ENCODE assay signal across 9 cellular contexts in the genomic region with DNA sequence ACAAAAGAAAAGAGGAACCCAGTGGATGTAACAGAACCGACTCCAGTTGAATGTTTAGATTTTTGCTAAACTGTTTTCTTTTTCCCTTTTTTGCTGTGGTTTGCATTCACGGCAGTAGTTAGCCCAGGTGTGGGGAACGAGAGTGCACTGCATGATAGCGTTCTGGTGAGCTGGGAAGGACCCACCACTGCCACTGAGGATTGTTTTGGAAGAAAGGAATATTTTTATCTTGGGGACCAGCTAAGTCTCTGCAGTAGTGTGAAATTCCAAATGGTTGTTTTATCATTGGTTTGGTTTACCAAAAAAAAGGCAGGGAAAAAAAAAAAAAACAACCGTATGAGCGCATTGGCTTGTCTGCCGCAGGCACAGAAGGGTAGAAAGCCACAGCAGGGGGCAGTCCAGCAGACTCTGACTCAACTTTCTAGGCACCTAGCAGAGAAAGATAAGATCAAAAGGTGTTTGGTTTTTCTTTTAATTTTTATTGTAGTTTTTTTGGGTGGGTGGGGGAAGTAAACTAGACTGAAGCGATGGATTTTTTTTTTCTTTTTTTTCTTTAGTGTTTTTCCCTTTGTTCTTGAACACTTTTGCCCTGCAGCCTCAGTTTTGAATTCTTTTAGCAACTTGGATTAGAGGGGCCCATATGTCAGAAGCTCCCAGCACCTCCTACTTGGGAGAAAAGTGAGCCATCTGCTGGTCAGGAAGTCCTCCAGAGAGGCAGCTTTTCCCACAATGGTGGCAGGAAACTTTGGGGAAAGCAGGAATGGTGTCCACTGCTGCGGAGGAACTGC. TPM values are rescaled to one million over a fixed set of nuclear protein-coding genes. Genes with fewer than 3 reads are reported as not detected.
DNase-seq lines count a peak whose midpoint lies in the region; ATAC-seq and TF ChIP-seq lines count a peak whose summit lies in the region.
"Had no signal": no experiment of that assay in that cellular context is flagged by ENCODE, and none has a peak within 500 bp of the region (broad histone marks: within the 10 kb centered on the region; RNA-seq: fewer than 3 reads in every experiment).

No MANE protein-coding gene starts in this region.

- no peaks in the 10 kb centered on the region for H3K4me1 ChIP-seq in PC-3 (ENCODE audit: insufficient read depth, low read length)

- no peak for ATAC-seq in PC-3
- peak; percentile 58 to 64 for ATAC-seq in activated naive CD4-positive, alpha-beta T cell treated with anti-CD3 and anti-CD28 coated beads, Interleukin-2, amount 50 U/mL, for 72 hours
- peak; percentile 44 for ATAC-seq in stimulated activated naive CD8-positive, alpha-beta T cell treated with anti-CD3 and anti-CD28 coated beads, Interleukin-15, Interleukin-2, amounts not matched to agents 100 U/mL and 50 U/mL, for 24 hours
- ATAC-seq in GM18868 (IDR thresholded peaks at IDR 0.05; ENCODE audit: unreplicated experiment), result no peak

- H3K36me3 Mint-ChIP-seq in activated naive CD4-positive, alpha-beta T cell treated with anti-CD3 and anti-CD28 coated beads, Interleukin-2, amount 50 U/mL, for 72 hours, result peaks cover 6 to 44% of the 10 kb centered on the region in 2 donors

- no peak overlapping the region for H3K4me2 ChIP-seq in PC-3 (ENCODE audit: low read length)

- intact Hi-C loops in PC-3 (cut with micrococcal nuclease), result no loop called here

- H3K9me3 Mint-ChIP-seq in activated naive CD4-positive, alpha-beta T cell treated with anti-CD3 and anti-CD28 coated beads, Interleukin-2, amount 50 U/mL, for 72 hours, result no peaks in the 10 kb centered on the region

- peak overlapping the region; percentile 66 to 71 for H3K27ac Mint-ChIP-seq in activated naive CD4-positive, alpha-beta T cell treated with anti-CD3 and anti-CD28 coated beads, Interleukin-2, amount 50 U/mL, for 72 hours

- POLR2A ChIA-PET in GM10248 (lab: Yijun Ruan, JAX), result no interaction called here
- POLR2A ChIA-PET in PC-3 (lab: Charles Lee; ENCODE audit: unreplicated experiment), result no interaction called here

- no peak overlapping the region for H2AFZ ChIP-seq in PC-3 (ENCODE audit: low read length)

- H3K27me3 ChIP-seq in PC-3 (ENCODE audit: low read length), result no peaks in the 10 kb centered on the region

- peak; percentile 49 for TF ChIP-seq CTCF in GM10248 (IDR thresholded peaks at IDR 0.05; ENCODE audit: control extremely low read depth, extremely low read depth, low read depth, missing control alignments)
- peak; percentile 62 for TF ChIP-seq CTCF in PC-3 (conservative IDR thresholded peaks at IDR 0.05; ENCODE audit: low read depth, low read length)

- H3K4me3 ChIP-seq in PC-3 (ENCODE audit: low read length), result no peak overlapping the region

- no peaks in the 10 kb centered on the region for H3K9me2 ChIP-seq in PC-3 (replicated peaks; ENCODE audit: low read length)

- no peaks in the 10 kb centered on the region for H3K79me2 ChIP-seq in PC-3 (ENCODE audit: low read length)

- H3K36me3 ChIP-seq in PC-3 (ENCODE audit: low read depth, low read length), result peaks cover 12% of the 10 kb centered on the region; the same call in 1 of the 2 replicates

- H3K9me3 ChIP-seq in PC-3 (ENCODE audit: low read length), result no peaks in the 10 kb centered on the region

- H3K9ac ChIP-seq in PC-3 (ENCODE audit: low read length), result no peak overlapping the region

- BruUV-seq in PC-3 (replicated peaks; lab: Mats Ljungman, UMichigan), result no TSS peak

- H3F3A ChIP-seq in PC-3 (ENCODE audit: low read length, unreplicated experiment), result peaks cover 3% of the 10 kb centered on the region

- DNase-seq in GM10248 (ENCODE audit: extremely low spot score) (no peak), PC-3 (peak; percentile 38), inferior parietal cortex (ENCODE audit: extremely low spot score) (peak; percentile 48), cortex of kidney (lab: John Stamatoyannopoulos, UW) (no peak), T1000 (lab: John Stamatoyannopoulos, UW) (no peak)
- no peak for DNase-seq in activated naive CD4-positive, alpha-beta T cell treated with anti-CD3 and anti-CD28 coated beads, Interleukin-2, amount 50 U/mL, for 72 hours (ENCODE audit: low spot score in 2 of 2)
- peak; percentile 49 for DNase-seq in stimulated activated naive CD8-positive, alpha-beta T cell treated with anti-CD3 and anti-CD28 coated beads, Interleukin-15, Interleukin-2, amounts not matched to agents 100 U/mL and 50 U/mL, for 24 hours

- H4K20me1 ChIP-seq in PC-3 (ENCODE audit: low read length), result no peaks in the 10 kb centered on the region

- no peak overlapping the region for H3K27ac ChIP-seq in PC-3 (ENCODE audit: low read length)

- CTCF ChIA-PET in GM10248 (lab: Yijun Ruan, JAX), result interaction anchor here (0.6 to 5.8 kb wide), 6 partner anchors 10 to 92 kb away, joined by 3 to 43 read pairs (median 4); a partner anchor contains a TSS
- CTCF ChIA-PET in PC-3 (lab: Charles Lee), result interaction anchor here (0.6 to 1.0 kb wide), 3 partner anchors 14 to 274 kb away, joined by 3 to 4 read pairs (median 3); a partner anchor contains a TSS

RNA-seq across cellular contexts. Expression of a gene that starts 13.5 kb away (rescaled TPM):
- total RNA-seq in PC-3 (2014; rRNA removed), result 217 and 255 TPM in 2 replicates
- 100 to 1,000 TPM in 1 of 2 donors, 10 to 100 TPM in 1; 75.5 to 107 TPM for total RNA-seq in activated naive CD4-positive, alpha-beta T cell treated with anti-CD3 and anti-CD28 coated beads, Interleukin-2, amount 50 U/mL, for 72 hours

RNA-seq across cellular contexts. Expression of a gene that starts 18.7 kb away (rescaled TPM):
- total RNA-seq in PC-3 (2014; rRNA removed), result 15.2 and 15.7 TPM in 2 replicates
- 10 to 100 TPM; 33.7 to 52.6 TPM for total RNA-seq in activated naive CD4-positive, alpha-beta T cell treated with anti-CD3 and anti-CD28 coated beads, Interleukin-2, amount 50 U/mL, for 72 hours

RNA-seq across cellular contexts. Expression of a gene that starts 50.7 kb away (rescaled TPM):
- 10.8 and 12.0 TPM in 2 replicates for total RNA-seq in PC-3 (2014; rRNA removed)
- under 1 TPM; 0.57 to 0.95 TPM for total RNA-seq in activated naive CD4-positive, alpha-beta T cell treated with anti-CD3 and anti-CD28 coated beads, Interleukin-2, amount 50 U/mL, for 72 hours

RNA-seq across cellular contexts. Expression of a gene that starts 53.9 kb away (rescaled TPM):
- 0.23 and 0.51 TPM in 2 replicates for total RNA-seq in PC-3 (2014; rRNA removed)
- total RNA-seq in activated naive CD4-positive, alpha-beta T cell treated with anti-CD3 and anti-CD28 coated beads, Interleukin-2, amount 50 U/mL, for 72 hours, result 10 to 100 TPM; 33.7 to 66.8 TPM
- total RNA-seq: lung microvascular endothelial cell had no signal

Comparison
In these comparisons a context has a peak if more than half of its experiments do, and no peak if none do; other contexts are left out.
1. DNase-seq: peak in PC-3 (single experiment), inferior parietal cortex (single experiment) and stimulated activated naive CD8-positive, alpha-beta T cell treated with anti-CD3 and anti-CD28 coated beads, Interleukin-15, Interleukin-2, amounts not matched to agents 100 U/mL and 50 U/mL, for 24 hours (single experiment); none in GM10248 (single experiment), activated naive CD4-positive, alpha-beta T cell treated with anti-CD3 and anti-CD28 coated beads, Interleukin-2, amount 50 U/mL, for 72 hours (0 of 2), cortex of kidney (single experiment) and T1000 (single experiment).
2. ATAC-seq: peak in activated naive CD4-positive, alpha-beta T cell treated with anti-CD3 and anti-CD28 coated beads, Interleukin-2, amount 50 U/mL, for 72 hours (2 of 2) and stimulated activated naive CD8-positive, alpha-beta T cell treated with anti-CD3 and anti-CD28 coated beads, Interleukin-15, Interleukin-2, amounts not matched to agents 100 U/mL and 50 U/mL, for 24 hours (single experiment); none in PC-3 (single experiment) and GM18868 (single experiment).